In the genomic region with DNA sequence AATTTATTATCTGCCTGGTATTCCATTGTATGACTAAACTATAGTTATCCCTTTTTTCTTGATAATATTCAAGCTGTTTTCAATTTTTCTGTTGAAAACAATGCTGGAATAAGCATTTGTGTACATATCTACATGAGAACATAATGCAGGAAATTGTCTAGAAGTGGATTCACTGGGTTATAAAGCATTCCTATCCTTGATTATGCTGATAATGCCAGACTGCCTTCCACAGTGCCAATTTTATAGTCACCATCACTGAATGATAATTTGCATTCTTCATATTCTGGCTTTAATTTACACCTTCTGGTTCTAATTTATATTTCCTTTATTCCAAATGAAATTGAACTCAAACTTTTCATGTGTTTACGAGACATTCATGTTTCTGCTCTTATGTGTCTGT, we compare ENCODE assay signal across 7 cellular contexts.
"Had no signal": no experiment of that assay in that cellular context is flagged by ENCODE, and none has a peak within 500 bp of the region (broad histone marks: within the 10 kb centered on the region; RNA-seq: fewer than 3 reads in every experiment).

No MANE protein-coding gene starts in this region.

- H2AFZ ChIP-seq: GM23248 had no signal

- DNase-seq: GM23248, GOT3, H7, HCEC 1CT, KBM-7 had no signal

- H3K9ac ChIP-seq: GM23248 had no signal

- FAIRE-seq: HepG2 had no signal

- H3K27ac ChIP-seq: GM23248, HL-60 had no signal

- ATAC-seq: HepG2 had no signal

- H3K4me3 ChIP-seq: GM23248 had no signal
